ENCODE assay signal across 9 cellular contexts in genomic region chr11:9787981-9788521, GRCh38.
DNase-seq lines count a peak whose midpoint lies in the region; ATAC-seq and TF ChIP-seq lines count a peak whose summit lies in the region.
"Had no signal": no experiment of that assay in that cellular context is flagged by ENCODE, and none has a peak within 500 bp of the region (broad histone marks: within the 10 kb centered on the region; RNA-seq: fewer than 3 reads in every experiment).

No MANE protein-coding gene starts in this region.

- peaks cover 51% of the 10 kb centered on the region for H3K36me3 Mint-ChIP-seq in CD4-positive, alpha-beta T cell (ENCODE audit: low read depth)

- no peak for ATAC-seq in CD4-positive, alpha-beta T cell (ENCODE audit: poor library complexity)
- ATAC-seq in HG03108 (IDR thresholded peaks at IDR 0.05; ENCODE audit: unreplicated experiment), result no peak
- ATAC-seq: HCT116 had no signal

- CTCF ChIA-PET in CD4-positive, alpha-beta T cell (lab: Charles Lee), result no interaction called here

- H3K9me3 ChIP-seq in transverse colon, result no peaks in the 10 kb centered on the region
- no peaks in the 10 kb centered on the region for H3K9me3 ChIP-seq in CD4-positive, alpha-beta T cell (ENCODE audit: control insufficient read depth, low read length)

- H3K27me3 ChIP-seq in HL-60 (ENCODE audit: insufficient read depth, poor library complexity, severe bottlenecking) (no peaks in the 10 kb centered on the region), transverse colon (no peaks in the 10 kb centered on the region)
- no peaks in the 10 kb centered on the region for H3K27me3 ChIP-seq in CD4-positive, alpha-beta T cell (ENCODE audit: control insufficient read depth, insufficient read depth, low read length)

- TF ChIP-seq EP300 in transverse colon (IDR thresholded peaks at IDR 0.05; ENCODE audit: low read depth), result no peak

- DNase-seq in HL-60 (ENCODE audit: low read depth in 1 of 2, low spot score in 1 of 2), result peak; percentile 68 to 79
- peak; percentile 69 for DNase-seq in amniotic stem cell (lab: John Stamatoyannopoulos, UW)
- DNase-seq in kidney glomerular epithelial cell (lab: John Stamatoyannopoulos, UW), result peak; percentile 32
- DNase-seq in transverse colon, result peak; percentile 10
- no peak for DNase-seq in CD4-positive, alpha-beta T cell
- no peak for DNase-seq in HUDEP-2 (lab: John Stamatoyannopoulos, UW; ENCODE audit: unreplicated experiment in 76 of 76)
- DNase-seq: RPMI8226 had no signal

- intact Hi-C loops in transverse colon (cut with DNase I; ENCODE audit: low total_unique reads), result no loop called here
- intact Hi-C loops in CD4-positive, alpha-beta T cell (cut with DNase I, micrococcal nuclease), result no loop called here

- in situ Hi-C loops in transverse colon (cut with MboI; ENCODE audit: low pct_ligation_motif_present in 1 of 4, low pct_unique_long_range_greater_than_20kb in 1 of 4, low sequenced_read_pairs in 3 of 4), result no loop called here

- H3K4me3 Mint-ChIP-seq in CD4-positive, alpha-beta T cell, result no peak overlapping the region

- no peak overlapping the region for H3K27ac Mint-ChIP-seq in CD4-positive, alpha-beta T cell

- H3K4me3 ChIP-seq in HL-60 (replicated peaks; ENCODE audit: insufficient read depth, low read length) (no peak overlapping the region), transverse colon (no peak overlapping the region)

- 66% methylated on average over 3 of the region's 3 CpGs; no CpG with 5 or more reads in 1 of the 2 donors for WGBS in transverse colon (ENCODE audit: low coverage in 1 of 2), 2 donors

- no peak for TF ChIP-seq CTCF in HL-60 (IDR thresholded peaks at IDR 0.05; ENCODE audit: insufficient read depth, low read length)
- no peak for TF ChIP-seq CTCF in transverse colon (IDR thresholded peaks at IDR 0.05)
- TF ChIP-seq CTCF in CD4-positive, alpha-beta T cell (IDR thresholded peaks at IDR 0.05), result no peak

- no peak for TF ChIP-seq POLR2A in transverse colon (IDR thresholded peaks at IDR 0.05)

- H3K4me1 ChIP-seq in transverse colon, result peaks cover 0 to 6% (median 0%) of the 10 kb centered on the region in 4 donors

- H3K27ac ChIP-seq in HL-60 (replicated peaks) (no peak overlapping the region), transverse colon (peak overlapping the region in 3 of 4 donors; percentile 2 to 5 (median 4))
- H3K27ac ChIP-seq in CD4-positive, alpha-beta T cell (ENCODE audit: low read depth, low read length), result no peak overlapping the region

- no peaks in the 10 kb centered on the region for H3K4me1 Mint-ChIP-seq in CD4-positive, alpha-beta T cell (ENCODE audit: low read depth)

- H3K36me3 ChIP-seq in transverse colon, result peaks cover 0 to 19% (median 0%) of the 10 kb centered on the region in 4 donors

- no peaks in the 10 kb centered on the region for H3K9me3 Mint-ChIP-seq in CD4-positive, alpha-beta T cell

- POLR2A ChIA-PET in CD4-positive, alpha-beta T cell (lab: Charles Lee), result no interaction called here

- H3K27me3 Mint-ChIP-seq in CD4-positive, alpha-beta T cell, result no peaks in the 10 kb centered on the region

Comparison
In these comparisons a context has a peak if more than half of its experiments do, and no peak if none do; other contexts are left out.
1. DNase-seq: peak in HL-60 (2 of 2), amniotic stem cell (single experiment), kidney glomerular epithelial cell (single experiment) and transverse colon (single experiment); none in CD4-positive, alpha-beta T cell (0 of 10) and HUDEP-2 (0 of 76).
2. H3K27ac ChIP-seq: peak in transverse colon (3 of 4); none in HL-60 (single experiment) and CD4-positive, alpha-beta T cell (single experiment).